Comparison of ENCODE assay signal across 4 cellular contexts in the genomic region with DNA sequence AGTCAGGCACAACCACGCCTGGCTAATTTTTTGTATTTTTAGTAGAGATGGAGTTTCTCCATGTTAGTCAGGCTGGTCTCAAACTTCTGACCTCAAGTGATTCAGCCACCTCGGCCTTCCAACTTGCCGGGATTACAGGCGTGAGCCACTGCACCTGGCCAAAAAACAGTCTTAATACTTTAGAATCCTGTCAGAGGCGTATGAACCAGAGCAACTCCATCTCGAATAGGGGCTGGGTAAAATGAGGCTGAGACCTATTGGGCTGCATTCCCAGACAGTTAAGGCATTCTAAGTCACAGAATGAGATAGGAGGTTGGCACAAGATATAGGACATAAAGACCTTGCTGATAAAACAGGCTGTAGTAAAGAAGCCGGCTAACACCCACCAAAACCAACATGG. TPM values are rescaled to one million over a fixed set of nuclear protein-coding genes. Genes with fewer than 3 reads are reported as not detected.
"Had no signal": no experiment of that assay in that cellular context is flagged by ENCODE, and none has a peak within 500 bp of the region (broad histone marks: within the 10 kb centered on the region; RNA-seq: fewer than 3 reads in every experiment).

No MANE protein-coding gene starts in this region.

RNA-seq across cellular contexts. Expression of a gene that starts 3.0 kb away (rescaled TPM):
- total RNA-seq: cerebellum, PC-9, SK-MEL-5, WTC11 had no signal
